Comparison of ENCODE assay signal across 9 cellular contexts in genomic region chr1:202553560-202554038, GRCh38.
DNase-seq lines count a peak whose midpoint lies in the region; ATAC-seq and TF ChIP-seq lines count a peak whose summit lies in the region.
"Had no signal": no experiment of that assay in that cellular context is flagged by ENCODE, and none has a peak within 500 bp of the region (broad histone marks: within the 10 kb centered on the region; RNA-seq: fewer than 3 reads in every experiment).

No MANE protein-coding gene starts in this region.

- H3K9me2 ChIP-seq in Loucy (replicated peaks; ENCODE audit: low read depth, low read length) (no peaks in the 10 kb centered on the region), PC-9 (ENCODE audit: insufficient read depth) (no peaks in the 10 kb centered on the region)

- H3K27ac ChIP-seq in coronary artery (peak overlapping the region; percentile 58 to 79), PC-9 (no peak overlapping the region)

- H3K79me2 ChIP-seq in Loucy (ENCODE audit: insufficient read depth, low read length) = no peaks in the 10 kb centered on the region
- no peaks in the 10 kb centered on the region for H3K79me2 ChIP-seq in PC-9 (ENCODE audit: low read depth)

- intact Hi-C loops in PC-9 (cut with micrococcal nuclease; ENCODE audit: unreplicated experiment) = no loop called here

- H3K4me1 ChIP-seq in Loucy (ENCODE audit: insufficient read depth, low read length, poor library complexity, severe bottlenecking) = peaks cover 16% of the 10 kb centered on the region
- H3K4me1 ChIP-seq in PC-9 (replicated peaks; ENCODE audit: insufficient read depth) = 0 out of 2 replicates have a peak, but pooled peaks cover 6% of the 10 kb centered on the region
- peaks cover 8% of the 10 kb centered on the region; the same call in 1 of the 2 replicates for H3K4me1 ChIP-seq in HAP-1

- H3K9me3 ChIP-seq in Loucy (ENCODE audit: insufficient read depth, low read depth, low read length) (no peaks in the 10 kb centered on the region), PC-9 (ENCODE audit: insufficient read depth, low read depth) (no peaks in the 10 kb centered on the region), HAP-1 (no peaks in the 10 kb centered on the region)

- CTCF ChIA-PET in PC-9 (lab: Charles Lee) = no interaction called here

- H3K9ac ChIP-seq in Loucy (ENCODE audit: low read depth, low read length, poor library complexity, severe bottlenecking) = no peak overlapping the region

- POLR2A ChIA-PET in PC-9 (lab: Charles Lee; ENCODE audit: unreplicated experiment) = interaction anchor here (0.7 kb wide), 1 partner anchor 774 kb away, joined by 3 read pairs; no protein-coding TSS in a partner anchor

- H4K20me1 ChIP-seq in Loucy (ENCODE audit: insufficient read depth, low read length, poor library complexity, severe bottlenecking) (no peaks in the 10 kb centered on the region), PC-9 (ENCODE audit: insufficient read depth) (no peaks in the 10 kb centered on the region)

- H3K36me3 ChIP-seq in Loucy (ENCODE audit: insufficient read depth, low read length) = no peaks in the 10 kb centered on the region
- H3K36me3 ChIP-seq in PC-9 (ENCODE audit: low read depth) = no peaks in the 10 kb centered on the region
- H3K36me3 ChIP-seq in HAP-1 (replicated peaks) = no peaks in the 10 kb centered on the region

- ATAC-seq in omental fat pad (ENCODE audit: low FRiP score) = peak; percentile 85
- ATAC-seq in HG02571 (IDR thresholded peaks at IDR 0.05; ENCODE audit: unreplicated experiment) = no peak
- ATAC-seq: activated T-cell treated with anti-CD3 and anti-CD28 coated beads, Interleukin-2, amount 50 U/mL, for 72 hours had no signal

- DNase-seq in GF-D8 (lab: John Stamatoyannopoulos, UW) (peak; percentile 70), coronary artery (ENCODE audit: low spot score) (no peak), omental fat pad (ENCODE audit: low spot score) (no peak), COLO668 (lab: John Stamatoyannopoulos, UW; ENCODE audit: unreplicated experiment) (no peak), PC-9 (no peak), HAP-1 (ENCODE audit: low spot score in 2 of 2) (no peak)
- DNase-seq: activated T-cell treated with anti-CD3 and anti-CD28 coated beads, Interleukin-2, amount 50 U/mL, for 72 hours had no signal

- H3K27me3 ChIP-seq in Loucy (ENCODE audit: insufficient read depth, low read length, poor library complexity, severe bottlenecking) = no peaks in the 10 kb centered on the region
- H3K27me3 ChIP-seq in PC-9 (ENCODE audit: insufficient read depth, low read depth) = no peaks in the 10 kb centered on the region
- no peaks in the 10 kb centered on the region for H3K27me3 ChIP-seq in HAP-1 (ENCODE audit: low read depth)

- no peak overlapping the region for H2AFZ ChIP-seq in Loucy (ENCODE audit: low read length)
- H2AFZ ChIP-seq in PC-9 = no peak overlapping the region

- BruUV-seq in PC-9 (replicated peaks; lab: Mats Ljungman, UMichigan) = no TSS peak

- H3F3A ChIP-seq in Loucy (ENCODE audit: low read depth) (no peaks in the 10 kb centered on the region), PC-9 (ENCODE audit: insufficient read depth, low read depth) (0 out of 2 replicates have a peak, but pooled peaks cover 3% of the 10 kb centered on the region)

- no peak for TF ChIP-seq CTCF in Loucy (conservative IDR thresholded peaks at IDR 0.05; ENCODE audit: low read length)
- no peak for TF ChIP-seq CTCF in coronary artery (IDR thresholded peaks at IDR 0.05)
- TF ChIP-seq CTCF in omental fat pad (IDR thresholded peaks at IDR 0.05) = no peak
- TF ChIP-seq CTCF in PC-9 (conservative IDR thresholded peaks at IDR 0.05) = no peak

- H3K4me3 ChIP-seq in Loucy (ENCODE audit: low read length, poor library complexity, severe bottlenecking) (no peak overlapping the region), coronary artery (peak overlapping the region; percentile 26), PC-9 (no peak overlapping the region), HAP-1 (no peak overlapping the region)

- H3K4me2 ChIP-seq in Loucy (ENCODE audit: low read depth, low read length, poor library complexity, severe bottlenecking) = peak overlapping the region; percentile 41
- H3K4me2 ChIP-seq in PC-9 = no peak overlapping the region

- in situ Hi-C loops in HAP-1 (cut with MboI; ENCODE audit: low sequenced_read_pairs) = no loop called here
